Comparison of ENCODE assay signal across 12 cellular contexts in genomic region chr7:143384148-143384547, GRCh38. TPM values are rescaled to one million over a fixed set of nuclear protein-coding genes. Genes with fewer than 3 reads are reported as not detected.
A peak's percentile ranks its signal among the peaks of the same experiment; 100 is the strongest.
DNase-seq lines count a peak whose midpoint lies in the region; ATAC-seq and TF ChIP-seq lines count a peak whose summit lies in the region.
"Had no signal": no experiment of that assay in that cellular context is flagged by ENCODE, and none has a peak within 500 bp of the region (broad histone marks: within the 10 kb centered on the region; RNA-seq: fewer than 3 reads in every experiment).

No MANE protein-coding gene starts in this region.

- H3K4me3 ChIP-seq in brain microvascular endothelial cell (ENCODE audit: low read depth, low read length) (peak overlapping the region; percentile 93), suprapubic skin (peak overlapping the region; percentile 74)

- no peak overlapping the region for H3K27ac Mint-ChIP-seq in HFFc6
- H3K27ac Mint-ChIP-seq: effector memory CD8-positive, alpha-beta T cell; T-cell had no signal

- DNase-seq in HFFc6 = peak; percentile 74
- DNase-seq in brain microvascular endothelial cell = peak; percentile 35
- DNase-seq in iris pigment epithelial cell (ENCODE audit: low read depth) = peak; percentile 71
- DNase-seq in suprapubic skin (ENCODE audit: low spot score in 2 of 2) = no peak
- DNase-seq in activated CD4-positive, alpha-beta T cell treated with anti-CD3 and anti-CD28 coated beads, Interleukin-2, amount 50 U/mL, for 4 hours = no peak
- no peak for DNase-seq in HuH-7.5 (ENCODE audit: low spot score)
- DNase-seq: activated T-cell treated with anti-CD3 and anti-CD28 coated beads for 4 hours; effector memory CD8-positive, alpha-beta T cell; NCI-H2171; T-cell had no signal

- H3K4me3 Mint-ChIP-seq in HFFc6 = no peak overlapping the region
- H3K4me3 Mint-ChIP-seq: effector memory CD8-positive, alpha-beta T cell had no signal

- H3K27me3 Mint-ChIP-seq in HFFc6 (ENCODE audit: insufficient read depth) = peaks cover 6% of the 10 kb centered on the region
- H3K27me3 Mint-ChIP-seq: effector memory CD8-positive, alpha-beta T cell; T-cell had no signal

- no peaks in the 10 kb centered on the region for H3K9me3 ChIP-seq in suprapubic skin

- peaks cover 78% of the 10 kb centered on the region for H3K4me1 ChIP-seq in suprapubic skin

- no peak for TF ChIP-seq CTCF in HFFc6 (IDR thresholded peaks at IDR 0.05)
- TF ChIP-seq CTCF in brain microvascular endothelial cell (IDR thresholded peaks at IDR 0.05; ENCODE audit: low read depth, low read length, missing control alignments) = no peak
- no peak for TF ChIP-seq CTCF in suprapubic skin (IDR thresholded peaks at IDR 0.05)

- in situ Hi-C loops in brain microvascular endothelial cell (cut with HindIII; ENCODE audit: low pct_ligation_motif_present, low sequenced_read_pairs) = no loop called here

- peaks cover 6% of the 10 kb centered on the region for H3K36me3 Mint-ChIP-seq in HFFc6 (ENCODE audit: low read depth)

- H3K4me1 Mint-ChIP-seq in HFFc6 (ENCODE audit: low read depth) = peaks cover 18% of the 10 kb centered on the region

- ATAC-seq in HG02763 (IDR thresholded peaks at IDR 0.05; ENCODE audit: unreplicated experiment) (no peak), GM19397 (IDR thresholded peaks at IDR 0.05; ENCODE audit: unreplicated experiment) (no peak)
- ATAC-seq: effector memory CD8-positive, alpha-beta T cell; T-cell had no signal

- 58% methylated on average over 5 of the region's 5 CpGs for WGBS in suprapubic skin

- TF ChIP-seq POLR2A in suprapubic skin (IDR thresholded peaks at IDR 0.05) = no peak

- no peaks in the 10 kb centered on the region for H3K9me3 Mint-ChIP-seq in HFFc6
- H3K9me3 Mint-ChIP-seq: effector memory CD8-positive, alpha-beta T cell; T-cell had no signal

- TF ChIP-seq EP300 in suprapubic skin (IDR thresholded peaks at IDR 0.05) = no peak

- H3K27ac ChIP-seq in brain microvascular endothelial cell (peak overlapping the region; percentile 14), suprapubic skin (peak overlapping the region; percentile 95)

- H3K36me3 ChIP-seq in brain microvascular endothelial cell (replicated peaks) = peaks cover 72% of the 10 kb centered on the region
- peaks cover 19% of the 10 kb centered on the region for H3K36me3 ChIP-seq in suprapubic skin

- H3K27me3 ChIP-seq in brain microvascular endothelial cell (replicated peaks) (no peaks in the 10 kb centered on the region), suprapubic skin (no peaks in the 10 kb centered on the region)

RNA-seq across cellular contexts. Expression of gene ZYX, which starts 3.0 kb away (rescaled TPM):
- total RNA-seq in HFFc6 (2021; fragmentation: NEBNext Ultra II Directional; extraction: Animal tissue kit (Norgen Biotek cat#: 25700)) = 100 to 1,000 TPM; 491 to 576 (median 546) TPM
- 10 to 100 TPM; 46.3 to 73.0 (median 59.3) TPM for total RNA-seq in suprapubic skin

RNA-seq across cellular contexts. Expression of gene FAM131B, which starts 21.6 kb away (rescaled TPM):
- 1 to 10 TPM in 3 of 6 experiments, under 1 TPM in 3; 0.70 to 1.3 (median 0.98) TPM for total RNA-seq in HFFc6 (2021; fragmentation: NEBNext Ultra II Directional; extraction: Animal tissue kit (Norgen Biotek cat#: 25700))
- total RNA-seq in suprapubic skin = under 1 TPM in 3 of 4 donors, not detected in 1; 0.13 to 0.40 (median 0.19) TPM

RNA-seq across cellular contexts. Expression of gene EPHA1, which starts 24.5 kb away (rescaled TPM):
- not detected for total RNA-seq in HFFc6 (2021; fragmentation: NEBNext Ultra II Directional; extraction: Animal tissue kit (Norgen Biotek cat#: 25700))
- 10 to 100 TPM; 60.9 to 94.4 (median 67.7) TPM for total RNA-seq in suprapubic skin

RNA-seq across cellular contexts. Expression of gene TAS2R60, which starts 59.1 kb away (rescaled TPM):
- not detected for total RNA-seq in HFFc6 (2021; fragmentation: NEBNext Ultra II Directional; extraction: Animal tissue kit (Norgen Biotek cat#: 25700))
- total RNA-seq in suprapubic skin = not detected

Comparison
In these comparisons a context has a peak if more than half of its experiments do, and no peak if none do; other contexts are left out.
1. DNase-seq: peak in HFFc6 (single experiment), brain microvascular endothelial cell (single experiment) and iris pigment epithelial cell (single experiment); none in suprapubic skin (0 of 2), activated CD4-positive, alpha-beta T cell treated with anti-CD3 and anti-CD28 coated beads, Interleukin-2, amount 50 U/mL, for 4 hours (0 of 2) and HuH-7.5 (single experiment).
2. RNA of gene ZYX, which starts 3.0 kb away (total RNA-seq): 491 to 576 TPM in HFFc6; 46.3 to 73.0 TPM in suprapubic skin; every median in the first group is over 4 times any median in the second.
3. RNA of gene EPHA1, which starts 24.5 kb away (total RNA-seq): 60.9 to 94.4 TPM in suprapubic skin; not detected in HFFc6; every median in the first group is over 10 times any median in the second.